In the genomic region with DNA sequence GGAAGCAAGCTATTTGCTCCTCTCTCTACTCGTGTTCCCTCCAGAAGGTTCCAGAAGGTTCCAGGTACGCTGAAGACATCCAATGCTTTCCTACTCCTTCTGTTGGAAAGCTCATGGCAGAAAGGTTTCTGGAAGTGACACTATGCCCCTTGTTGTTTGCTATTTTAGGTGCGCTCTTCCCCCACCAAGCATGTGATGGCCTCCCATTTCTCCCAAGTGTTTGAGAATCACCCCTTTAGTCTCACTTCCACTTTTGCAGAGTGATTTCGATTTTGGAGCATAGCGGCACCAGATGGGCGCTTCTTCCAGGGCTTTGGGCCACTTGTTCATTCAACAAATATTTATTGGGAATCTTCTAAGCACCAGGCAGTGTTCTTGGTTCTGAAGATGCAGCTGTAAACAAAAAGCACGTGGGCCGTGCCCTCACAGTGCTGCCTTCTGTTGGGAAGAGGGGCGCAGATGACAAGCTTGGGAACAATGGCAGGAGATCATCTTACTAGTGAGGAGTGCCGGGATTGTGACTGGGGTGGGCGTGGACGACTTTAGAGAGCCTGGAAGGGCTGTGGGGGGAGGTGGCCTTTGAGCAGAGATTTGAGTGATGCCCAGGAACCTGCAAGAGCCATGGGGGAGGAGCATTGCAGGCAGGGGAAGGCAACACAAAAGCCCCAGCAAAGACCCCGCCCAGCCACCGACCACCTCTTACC, we compare ENCODE assay signal across 13 cellular contexts. TPM values are rescaled to one million over a fixed set of nuclear protein-coding genes. Genes with fewer than 3 reads are reported as not detected.
DNase-seq lines count a peak whose midpoint lies in the region; ATAC-seq, FAIRE-seq and TF ChIP-seq lines count a peak whose summit lies in the region.
"Had no signal": no experiment of that assay in that cellular context is flagged by ENCODE, and none has a peak within 500 bp of the region (broad histone marks: within the 10 kb centered on the region; RNA-seq: fewer than 3 reads in every experiment).

No MANE protein-coding gene starts in this region.

- H3K79me1 ChIP-seq in H1 (ENCODE audit: low read depth, low read length) = no peaks in the 10 kb centered on the region

- ATAC-seq in activated naive CD8-positive, alpha-beta T cell treated with anti-CD3 and anti-CD28 coated beads, Interleukin-2, amount 50 U/mL, for 24 hours = no peak

- no peak overlapping the region for H3K4me3 Mint-ChIP-seq in type B pancreatic cell
- no peak overlapping the region for H3K4me3 Mint-ChIP-seq in activated naive CD8-positive, alpha-beta T cell treated with anti-CD3 and anti-CD28 coated beads, Interleukin-2, amount 50 U/mL, for 24 hours
- H3K4me3 Mint-ChIP-seq: activated naive CD8-positive, alpha-beta T cell had no signal

- no peaks in the 10 kb centered on the region for H3K36me3 ChIP-seq in H1 (ENCODE audit: control insufficient read depth in 2 of 4, insufficient read depth in 4 of 4, low read length in 3 of 4)
- H3K36me3 ChIP-seq: ovary had no signal

- H2BK20ac ChIP-seq in H1 (ENCODE audit: low read length) = peak overlapping the region; percentile 72; the same call in 1 of the 2 replicates

- no peak for TF ChIP-seq POLR2A in H1 (IDR thresholded peaks at IDR 0.05; ENCODE audit: control extremely low read depth in 1 of 2, low read depth in 2 of 2, low read length in 2 of 2)

- CTCF ChIA-PET in H1 (lab: Charles Lee; ENCODE audit: partially characterized antibody) = interaction anchor here (0.9 to 3.4 kb wide), 7 partner anchors 7 to 103 kb away, joined by 4 to 13 read pairs (median 5); no protein-coding TSS in a partner anchor

- no peak overlapping the region; the same call in 1 of the 2 replicates for H2BK5ac ChIP-seq in H1 (ENCODE audit: low read depth, low read length)

- H3K56ac ChIP-seq in H1 (replicated peaks; ENCODE audit: insufficient read length, low read depth, low read length) = no peak overlapping the region

- no peaks in the 10 kb centered on the region for H3K79me2 ChIP-seq in H1 (ENCODE audit: control insufficient read depth in 1 of 2, insufficient read depth in 2 of 2, low read length in 2 of 2)

- H2BK120ac ChIP-seq in H1 (replicated peaks; ENCODE audit: low read depth, low read length) = peak overlapping the region; percentile 30

- H3K36me3 Mint-ChIP-seq in type B pancreatic cell = no peaks in the 10 kb centered on the region
- no peaks in the 10 kb centered on the region for H3K36me3 Mint-ChIP-seq in activated naive CD8-positive, alpha-beta T cell treated with anti-CD3 and anti-CD28 coated beads, Interleukin-2, amount 50 U/mL, for 24 hours (ENCODE audit: low read depth)
- H3K36me3 Mint-ChIP-seq: activated naive CD8-positive, alpha-beta T cell had no signal

- no peaks in the 10 kb centered on the region for H3K23me2 ChIP-seq in H1 (ENCODE audit: low read depth, low read length)

- peak overlapping the region; percentile 23 for H4K91ac ChIP-seq in H1 (replicated peaks; ENCODE audit: insufficient read length, low read length)

- H2AK5ac ChIP-seq in H1 (ENCODE audit: low read depth, low read length) = no peak overlapping the region

- H3K4me1 ChIP-seq in H1 (replicated peaks in 1 of 4; ENCODE audit: control insufficient read depth in 3 of 4, insufficient read depth in 4 of 4, low read length in 3 of 4) = peaks cover 2 to 16% (median 10%) of the 10 kb centered on the region in 4 experiments

- H3K9me3 Mint-ChIP-seq in type B pancreatic cell = no peaks in the 10 kb centered on the region
- no peaks in the 10 kb centered on the region for H3K9me3 Mint-ChIP-seq in activated naive CD8-positive, alpha-beta T cell treated with anti-CD3 and anti-CD28 coated beads, Interleukin-2, amount 50 U/mL, for 24 hours

- no peaks in the 10 kb centered on the region for H3K9me3 ChIP-seq in H1 (ENCODE audit: insufficient read depth in 2 of 2, low read depth in 1 of 2, low read length in 1 of 2)
- H3K9me3 ChIP-seq: ovary had no signal

- H3K18ac ChIP-seq in H1 (ENCODE audit: extremely low read depth, low read length) = no peak overlapping the region

- no peaks in the 10 kb centered on the region for H4K20me1 ChIP-seq in H1 (replicated peaks in 1 of 2; ENCODE audit: control insufficient read depth in 1 of 2, insufficient read depth in 2 of 2, low read length in 2 of 2)

- TF ChIP-seq EP300 in H1 (IDR thresholded peaks at IDR 0.05; ENCODE audit: borderline replicate concordance in 1 of 2, low read depth in 2 of 2, low read length in 2 of 2) = no peak

- 69% methylated on average over 14 of the region's 14 CpGs; no CpG with 5 or more reads in 1 of the 2 experiments for WGBS in H1 (ENCODE audit: extremely low coverage in 1 of 2, insufficient coverage in 1 of 2, insufficient read length in 1 of 2, insufficient replicate concordance in 2 of 2, low coverage in 1 of 2, low lambda C conversion rate in 2 of 2, missing lambda C conversion rate in 1 of 2), 2 experiments

- POLR2A ChIA-PET in H1 (lab: Charles Lee; ENCODE audit: partially characterized antibody) = interaction anchor here (0.6 to 0.7 kb wide), 2 partner anchors 10 to 421 kb away, joined by 3 read pairs; no protein-coding TSS in a partner anchor

- no peak overlapping the region for H2BK12ac ChIP-seq in H1 (ENCODE audit: low read depth, low read length)

- no peak overlapping the region for H3K4ac ChIP-seq in H1 (replicated peaks; ENCODE audit: insufficient read length, low read depth, low read length)

- H3K27me3 ChIP-seq in H1 (replicated peaks in 1 of 4; ENCODE audit: control insufficient read depth in 3 of 4, extremely low read depth in 1 of 4, insufficient read depth in 3 of 4, low read length in 3 of 4) = no peaks in the 10 kb centered on the region
- H3K27me3 ChIP-seq: ovary had no signal

- TF ChIP-seq CTCF in H1 (IDR thresholded peaks at IDR 0.05; ENCODE audit: control extremely low read depth in 1 of 3, insufficient read depth in 1 of 3, low read depth in 1 of 3, low read length in 3 of 3) (no peak), type B pancreatic cell (conservative IDR thresholded peaks at IDR 0.05) (no peak)

- H3K9ac ChIP-seq in H1 (replicated peaks in 1 of 4; ENCODE audit: extremely low read depth in 1 of 4, low read depth in 3 of 4, low read length in 3 of 4) = no peak overlapping the region; a peak in 1 of 7 replicates

- H3K27ac ChIP-seq in H1 (ENCODE audit: low read depth, low read length) = no peak overlapping the region
- H3K27ac ChIP-seq: epithelial cell of prostate, ovary had no signal

- no peak overlapping the region for H3K4me3 ChIP-seq in H1 (ENCODE audit: extremely low read depth in 1 of 4, insufficient read depth in 2 of 4, low read depth in 3 of 4, low read length in 4 of 4)
- H3K4me3 ChIP-seq: ovary had no signal

- no peak overlapping the region for H3K23ac ChIP-seq in H1 (ENCODE audit: insufficient read length)

- H2BK15ac ChIP-seq in H1 (ENCODE audit: low read length) = 0 out of 2 replicates have a peak overlapping the region, but pooled peaks have one; percentile 72

- peaks cover 14% of the 10 kb centered on the region for H3K4me1 Mint-ChIP-seq in type B pancreatic cell (ENCODE audit: unreplicated experiment)
- peaks cover 21% of the 10 kb centered on the region for H3K4me1 Mint-ChIP-seq in activated naive CD8-positive, alpha-beta T cell treated with anti-CD3 and anti-CD28 coated beads, Interleukin-2, amount 50 U/mL, for 24 hours

- H4K5ac ChIP-seq in H1 (ENCODE audit: insufficient read length, low read depth, low read length) = no peak overlapping the region

- no peak for FAIRE-seq in H1 (lab: Jason Lieb, UNC)
- FAIRE-seq in HTR-8/SVneo (lab: Jason Lieb, UNC) = no peak
- FAIRE-seq: A204.1 had no signal

- no peak overlapping the region for H3K14ac ChIP-seq in H1 (ENCODE audit: insufficient read length)

- H3K27me3 Mint-ChIP-seq in type B pancreatic cell = peaks cover 30% of the 10 kb centered on the region
- H3K27me3 Mint-ChIP-seq in activated naive CD8-positive, alpha-beta T cell treated with anti-CD3 and anti-CD28 coated beads, Interleukin-2, amount 50 U/mL, for 24 hours = peaks cover 16% of the 10 kb centered on the region
- H3K27me3 Mint-ChIP-seq: activated naive CD8-positive, alpha-beta T cell had no signal

- DNase-seq in NCI-H1417 (lab: John Stamatoyannopoulos, UW) = peak; percentile 72 to 95 (median 91)
- DNase-seq in NCI-H1417 treated with DMSO at 0.1 percent for 48 hours (lab: John Stamatoyannopoulos, UW) = no peak
- DNase-seq in NCI-H2227 treated with DMSO at 0.1 percent for 48 hours (lab: John Stamatoyannopoulos, UW) = peak; percentile 17
- DNase-seq in H1 (ENCODE audit: low read depth in 1 of 2, low spot score in 2 of 2) = no peak
- DNase-seq in type B pancreatic cell (ENCODE audit: extremely low spot score, unreplicated experiment) = no peak
- DNase-seq in activated naive CD8-positive, alpha-beta T cell treated with anti-CD3 and anti-CD28 coated beads, Interleukin-2, amount 50 U/mL, for 24 hours = no peak
- no peak for DNase-seq in NAMALWA (ENCODE audit: low spot score)
- DNase-seq in HTR-8/SVneo (ENCODE audit: insufficient read length, low spot score) = no peak
- DNase-seq: ovary, trophoblast cell had no signal

- H2AFZ ChIP-seq in H1 (ENCODE audit: low read length) = no peak overlapping the region

- H3K4me2 ChIP-seq in H1 (ENCODE audit: insufficient read depth in 1 of 2, low read depth in 2 of 2, low read length in 2 of 2) = peak overlapping the region in 1 of 2 experiments; percentile 26; a peak in 1 of 4 replicates

- TF ChIP-seq RAD21 in H1 (IDR thresholded peaks at IDR 0.05 in 1 of 2, conservative IDR thresholded peaks at IDR 0.05 in 1 of 2; ENCODE audit: low read depth in 2 of 2, low read length in 2 of 2) = no peak

- no peak overlapping the region for H4K8ac ChIP-seq in H1 (ENCODE audit: extremely low read depth, insufficient read depth, low read length)

- H3K27ac Mint-ChIP-seq in type B pancreatic cell = peak overlapping the region; percentile 13
- H3K27ac Mint-ChIP-seq in activated naive CD8-positive, alpha-beta T cell treated with anti-CD3 and anti-CD28 coated beads, Interleukin-2, amount 50 U/mL, for 24 hours = no peak overlapping the region
- H3K27ac Mint-ChIP-seq: activated naive CD8-positive, alpha-beta T cell had no signal

RNA-seq across cellular contexts. Expression of a gene that starts 43.0 kb away (rescaled TPM):
- total RNA-seq in H1 (2021; fragmentation: NEBNext Ultra II Directional; extraction: Animal tissue kit (Norgen Biotek cat#: 25700)) = 232 and 240 TPM in 2 replicates
- polyA plus RNA-seq in H1 (2011; rRNA removed) = 121 and 144 TPM in 2 replicates
- polyA plus RNA-seq in H1 (2011; cell fraction: cytosol; rRNA removed) = 216 TPM
- 92.6 TPM for polyA plus RNA-seq in H1 (2011; cell fraction: nucleus; rRNA removed)
- polyA plus RNA-seq in H1 (2012, experiment 1 of 2) = 239 to 401 TPM (median 318 TPM) in 4 replicates
- 40.2 TPM for polyA plus RNA-seq in H1 (2012, experiment 2 of 2)
- 183 TPM for polyA plus RNA-seq in H1 (2013, experiment 1 of 2)
- 175 TPM for polyA plus RNA-seq in H1 (2013, experiment 2 of 2)
- 122 and 124 TPM in 2 replicates for polyA minus RNA-seq in H1 (2011; rRNA and poly(A)+ RNA removed)
- polyA minus RNA-seq in H1 (2011; cell fraction: cytosol; rRNA and poly(A)+ RNA removed) = 148 TPM
- 132 TPM for polyA minus RNA-seq in H1 (2011; cell fraction: nucleus; rRNA and poly(A)+ RNA removed)
- total RNA-seq in type B pancreatic cell (ENCODE audit: low replicate concordance) = 153 and 188 TPM in 2 replicates

Comparison
In these comparisons a context has a peak if more than half of its experiments do, and no peak if none do; other contexts are left out.
1. DNase-seq: peak in NCI-H1417 (3 of 3) and NCI-H2227 treated with DMSO at 0.1 percent for 48 hours (single experiment); none in NCI-H1417 treated with DMSO at 0.1 percent for 48 hours (single experiment), H1 (0 of 2), type B pancreatic cell (single experiment), activated naive CD8-positive, alpha-beta T cell treated with anti-CD3 and anti-CD28 coated beads, Interleukin-2, amount 50 U/mL, for 24 hours (single experiment), NAMALWA (single experiment) and HTR-8/SVneo (single experiment).